ENCODE assay signal across 8 cellular contexts in genomic region chr12:510071-510825, GRCh38. TPM values are rescaled to one million over a fixed set of nuclear protein-coding genes. Genes with fewer than 3 reads are reported as not detected.
DNase-seq lines count a peak whose midpoint lies in the region; ATAC-seq and TF ChIP-seq lines count a peak whose summit lies in the region.

No MANE protein-coding gene starts in this region.

- peak overlapping the region; percentile 73 for H3K27ac Mint-ChIP-seq in Calu3 (ENCODE audit: unreplicated experiment)

- WGBS in lung, 2 donors, result 52 to 62% methylated on average over 12 of the region's 12 CpGs

- intact Hi-C loops in Calu3 (cut with micrococcal nuclease; ENCODE audit: unreplicated experiment), result loop anchor here (2.0 kb wide), 1 partner anchor 29 kb away; no protein-coding TSS in a partner anchor
- intact Hi-C loops in colonic mucosa (cut with DNase I), result no loop called here

- H3K4me1 ChIP-seq in colonic mucosa, result peaks cover 9% of the 10 kb centered on the region
- peaks cover 3 to 16% of the 10 kb centered on the region in 2 donors for H3K4me1 ChIP-seq in lung (ENCODE audit: control insufficient read depth in 2 of 2, insufficient read depth in 2 of 2, low read length in 2 of 2)

- CTCF ChIA-PET in Calu3 (lab: Charles Lee), result interaction anchor here (0.6 to 3.5 kb wide), 13 partner anchors 8 to 439 kb away, joined by 3 to 37 read pairs (median 3); partner anchors contain the start of gene RAD52

- no TSS peak for BruUV-seq in Calu3 (replicated peaks; lab: Mats Ljungman, UMichigan)

- no peak for TF ChIP-seq CTCF in Calu3 (IDR thresholded peaks at IDR 0.05; ENCODE audit: unreplicated experiment)
- TF ChIP-seq CTCF in colonic mucosa (IDR thresholded peaks at IDR 0.05), result no peak
- no peak for TF ChIP-seq CTCF in lung (IDR thresholded peaks at IDR 0.05; ENCODE audit: control extremely low read depth, extremely low read depth)

- DNase-seq in Calu3 (peak; percentile 77), NCI-H1417 (lab: John Stamatoyannopoulos, UW) (peak; percentile 37 to 99 (median 95)), colonic mucosa (peak; percentile 83), lung (ENCODE audit: low spot score) (peak; percentile 79), T1000 (lab: John Stamatoyannopoulos, UW) (no peak)
- no peak for DNase-seq in stimulated activated naive CD4-positive, alpha-beta T cell treated with Interleukin-2 at 50 U/mL for 16 hours (lab: John Stamatoyannopoulos, UW)
- no peak for DNase-seq in stimulated activated CD4-positive, alpha-beta T cell treated with anti-CD3 and anti-CD28 coated beads, Interleukin-12 subunit alpha, Interleukin-12 subunit beta, amount 100 ng/mL, for 4 hours

- no peak overlapping the region for H3K4me3 ChIP-seq in colonic mucosa
- H3K4me3 ChIP-seq in lung, result no peak overlapping the region

- no peaks in the 10 kb centered on the region for H3K27me3 Mint-ChIP-seq in Calu3 (ENCODE audit: unreplicated experiment)

- no peaks in the 10 kb centered on the region for H3K9me3 ChIP-seq in colonic mucosa
- no peaks in the 10 kb centered on the region for H3K9me3 ChIP-seq in lung (ENCODE audit: control insufficient read depth in 2 of 2, insufficient read depth in 1 of 2, low read length in 1 of 2)

- H3K4me1 Mint-ChIP-seq in Calu3 (ENCODE audit: low read depth, unreplicated experiment), result peaks cover 48% of the 10 kb centered on the region

- H3K9me3 Mint-ChIP-seq in Calu3 (ENCODE audit: low read depth, unreplicated experiment), result peaks cover 3% of the 10 kb centered on the region

- H3K27ac ChIP-seq in colonic mucosa (peak overlapping the region; percentile 94), lung (ENCODE audit: low read depth in 1 of 2, low read length in 1 of 2) (peak overlapping the region in 1 of 2 donors; percentile 73)

- H3K4me3 Mint-ChIP-seq in Calu3 (ENCODE audit: low read depth, unreplicated experiment), result peak overlapping the region; percentile 51

- peaks cover 18% of the 10 kb centered on the region for H3K36me3 Mint-ChIP-seq in Calu3 (ENCODE audit: insufficient read depth, unreplicated experiment)

- H3K27me3 ChIP-seq in colonic mucosa (no peaks in the 10 kb centered on the region), lung (ENCODE audit: control insufficient read depth, insufficient read depth) (no peaks in the 10 kb centered on the region)

- ATAC-seq in lung (ENCODE audit: insufficient read depth, low FRiP score) (peak; percentile 68), GM19463 (IDR thresholded peaks at IDR 0.05; ENCODE audit: unreplicated experiment) (no peak)

- H3K36me3 ChIP-seq in colonic mucosa (no peaks in the 10 kb centered on the region), lung (ENCODE audit: control insufficient read depth in 2 of 2, insufficient read depth in 2 of 2, low read length in 2 of 2) (no peaks in the 10 kb centered on the region)

- H3K9ac ChIP-seq in colonic mucosa (ENCODE audit: low read depth in 2 of 2, low read length in 2 of 2), result peak overlapping the region in 1 of 2 donors; percentile 74

RNA-seq across cellular contexts. Expression of gene B4GALNT3, which starts 50.5 kb away (rescaled TPM):
- total RNA-seq in Calu3 (2022) (15.9 and 19.3 TPM in 2 replicates), colonic mucosa (10 to 100 TPM; 73.7 to 84.0 TPM), lung (10 to 100 TPM in 1 of 2 donors, 1 to 10 TPM in 1; 1.7 to 36.1 TPM)
- polyA plus RNA-seq in lung, result 10 to 100 TPM in 1 of 2 donors, 1 to 10 TPM in 1; 8.8 to 17.2 TPM

Comparison
In these comparisons a context has a peak if more than half of its experiments do, and no peak if none do; other contexts are left out.
1. DNase-seq: peak in Calu3 (single experiment), NCI-H1417 (3 of 3), colonic mucosa (single experiment) and lung (single experiment); none in stimulated activated naive CD4-positive, alpha-beta T cell treated with Interleukin-2 at 50 U/mL for 16 hours (single experiment), T1000 (single experiment) and stimulated activated CD4-positive, alpha-beta T cell treated with anti-CD3 and anti-CD28 coated beads, Interleukin-12 subunit alpha, Interleukin-12 subunit beta, amount 100 ng/mL, for 4 hours (single experiment).